In genomic region chr12:81167694-81168093, GRCh38 we compare ENCODE assay signal across 18 cellular contexts.
A peak's percentile ranks its signal among the peaks of the same experiment; 100 is the strongest.
DNase-seq lines count a peak whose midpoint lies in the region; ATAC-seq and TF ChIP-seq lines count a peak whose summit lies in the region.
"Had no signal": no experiment of that assay in that cellular context is flagged by ENCODE, and none has a peak within 500 bp of the region (broad histone marks: within the 10 kb centered on the region; RNA-seq: fewer than 3 reads in every experiment).

No MANE protein-coding gene starts in this region.

- intact Hi-C loops in vagina (cut with DNase I), result no loop called here

- H3K4me3 ChIP-seq in AG10803 (ENCODE audit: low read length) (no peak overlapping the region), HUES48 (ENCODE audit: low read depth, low read length) (no peak overlapping the region), brain microvascular endothelial cell (ENCODE audit: low read depth, low read length) (no peak overlapping the region), vagina (no peak overlapping the region)
- H3K4me3 ChIP-seq: mucosa of descending colon had no signal

- no peak overlapping the region for H3K4me3 Mint-ChIP-seq in immature natural killer cell
- H3K4me3 Mint-ChIP-seq: activated CD8-positive, alpha-beta T cell treated with anti-CD3 and anti-CD28 coated beads for 36 hours; activated T-helper 17 cell treated with anti-CD3 and anti-CD28 coated beads, Interleukin-2, amount 50 U/mL, for 72 hours; stimulated activated naive CD8-positive, alpha-beta T cell treated with anti-CD3 and anti-CD28 coated beads, Interleukin-15, Interleukin-2, amounts not matched to agents 100 ng/mL and 50 ng/mL, for 24 hours had no signal

- peaks cover 3 to 30% (median 6%) of the 10 kb centered on the region in 6 donors for H3K9me3 Mint-ChIP-seq in immature natural killer cell

- peaks cover 0 to 2% (median 0%) of the 10 kb centered on the region in 3 donors for H3K27me3 Mint-ChIP-seq in immature natural killer cell (ENCODE audit: low read depth in 3 of 3)
- H3K27me3 Mint-ChIP-seq: activated CD8-positive, alpha-beta T cell treated with anti-CD3 and anti-CD28 coated beads for 36 hours; activated T-helper 17 cell treated with anti-CD3 and anti-CD28 coated beads, Interleukin-2, amount 50 U/mL, for 72 hours; stimulated activated naive CD8-positive, alpha-beta T cell treated with anti-CD3 and anti-CD28 coated beads, Interleukin-15, Interleukin-2, amounts not matched to agents 100 ng/mL and 50 ng/mL, for 24 hours had no signal

- in situ Hi-C loops in brain microvascular endothelial cell (cut with HindIII; ENCODE audit: low pct_ligation_motif_present, low sequenced_read_pairs), result no loop called here

- H3K27ac Mint-ChIP-seq in immature natural killer cell, result no peak overlapping the region
- H3K27ac Mint-ChIP-seq: activated CD8-positive, alpha-beta T cell treated with anti-CD3 and anti-CD28 coated beads for 36 hours; activated T-helper 17 cell treated with anti-CD3 and anti-CD28 coated beads, Interleukin-2, amount 50 U/mL, for 72 hours; stimulated activated naive CD8-positive, alpha-beta T cell treated with anti-CD3 and anti-CD28 coated beads, Interleukin-15, Interleukin-2, amounts not matched to agents 100 ng/mL and 50 ng/mL, for 24 hours had no signal

- no peak for ATAC-seq in HG02884 (IDR thresholded peaks at IDR 0.05; ENCODE audit: unreplicated experiment)
- ATAC-seq: activated CD8-positive, alpha-beta T cell treated with anti-CD3 and anti-CD28 coated beads for 36 hours; activated T-helper 17 cell treated with anti-CD3 and anti-CD28 coated beads, Interleukin-2, amount 50 U/mL, for 72 hours; mucosa of descending colon had no signal

- TF ChIP-seq CTCF in AG10803 (conservative IDR thresholded peaks at IDR 0.05; ENCODE audit: low read length) (no peak), brain microvascular endothelial cell (IDR thresholded peaks at IDR 0.05; ENCODE audit: low read depth, low read length, missing control alignments) (no peak), vagina (IDR thresholded peaks at IDR 0.05) (no peak)

- DNase-seq in AG10803 (ENCODE audit: low read depth), result peak; percentile 36
- DNase-seq in brain microvascular endothelial cell, result peak; percentile 55
- peak; percentile 16 for DNase-seq in iPS-NIHi7 (ENCODE audit: extremely low spot score)
- no peak for DNase-seq in NCI-H526 treated with DMSO at 0.1 percent for 48 hours (lab: John Stamatoyannopoulos, UW)
- DNase-seq in immature natural killer cell, result no peak
- no peak for DNase-seq in vagina (ENCODE audit: extremely low spot score in 2 of 2)
- DNase-seq: activated CD8-positive, alpha-beta T cell treated with anti-CD3 and anti-CD28 coated beads for 36 hours; anterior cingulate cortex; foreskin melanocyte; mucosa of descending colon; NK-92 treated with Interleukin-12 subunit alpha and Interleukin-12 subunit beta, amount 100 ng/mL, for 24 hours; SIG-M5; small intestine had no signal

- H3K4me1 Mint-ChIP-seq in immature natural killer cell, result no peaks in the 10 kb centered on the region
- H3K4me1 Mint-ChIP-seq: activated T-helper 17 cell treated with anti-CD3 and anti-CD28 coated beads, Interleukin-2, amount 50 U/mL, for 72 hours had no signal

- no peak overlapping the region for H3K9ac ChIP-seq in HUES48 (ENCODE audit: low read depth, low read length)

- H3K27me3 ChIP-seq in HUES48 (ENCODE audit: control insufficient read depth, insufficient read depth, low read length) (no peaks in the 10 kb centered on the region), brain microvascular endothelial cell (replicated peaks) (no peaks in the 10 kb centered on the region), vagina (no peaks in the 10 kb centered on the region)

- H3K9me3 ChIP-seq in HUES48 (ENCODE audit: control insufficient read depth, insufficient read depth, low read length) (no peaks in the 10 kb centered on the region), vagina (no peaks in the 10 kb centered on the region)
- H3K9me3 ChIP-seq: Caco-2, mucosa of descending colon had no signal

- no peak for TF ChIP-seq POLR2A in vagina (IDR thresholded peaks at IDR 0.05)

- H3K36me3 ChIP-seq in HUES48 (ENCODE audit: control insufficient read depth, insufficient read depth, low read length) (no peaks in the 10 kb centered on the region), brain microvascular endothelial cell (replicated peaks) (no peaks in the 10 kb centered on the region), vagina (no peaks in the 10 kb centered on the region)

- no peaks in the 10 kb centered on the region for H3K36me3 Mint-ChIP-seq in immature natural killer cell

- H3K4me1 ChIP-seq in HUES48 (ENCODE audit: control insufficient read depth, insufficient read depth, low read length) (peaks cover 3% of the 10 kb centered on the region; the same call in 1 of the 2 replicates), vagina (no peaks in the 10 kb centered on the region)

- peak overlapping the region; percentile 13 for H3K27ac ChIP-seq in HUES48 (ENCODE audit: low read depth, low read length)
- H3K27ac ChIP-seq in brain microvascular endothelial cell, result no peak overlapping the region
- H3K27ac ChIP-seq in vagina, result no peak overlapping the region

Comparison
In these comparisons a context has a peak if more than half of its experiments do, and no peak if none do; other contexts are left out.
1. DNase-seq: peak in AG10803 (single experiment), brain microvascular endothelial cell (single experiment) and iPS-NIHi7 (single experiment); none in NCI-H526 treated with DMSO at 0.1 percent for 48 hours (single experiment), immature natural killer cell (0 of 3) and vagina (0 of 2).